In the genomic region with DNA sequence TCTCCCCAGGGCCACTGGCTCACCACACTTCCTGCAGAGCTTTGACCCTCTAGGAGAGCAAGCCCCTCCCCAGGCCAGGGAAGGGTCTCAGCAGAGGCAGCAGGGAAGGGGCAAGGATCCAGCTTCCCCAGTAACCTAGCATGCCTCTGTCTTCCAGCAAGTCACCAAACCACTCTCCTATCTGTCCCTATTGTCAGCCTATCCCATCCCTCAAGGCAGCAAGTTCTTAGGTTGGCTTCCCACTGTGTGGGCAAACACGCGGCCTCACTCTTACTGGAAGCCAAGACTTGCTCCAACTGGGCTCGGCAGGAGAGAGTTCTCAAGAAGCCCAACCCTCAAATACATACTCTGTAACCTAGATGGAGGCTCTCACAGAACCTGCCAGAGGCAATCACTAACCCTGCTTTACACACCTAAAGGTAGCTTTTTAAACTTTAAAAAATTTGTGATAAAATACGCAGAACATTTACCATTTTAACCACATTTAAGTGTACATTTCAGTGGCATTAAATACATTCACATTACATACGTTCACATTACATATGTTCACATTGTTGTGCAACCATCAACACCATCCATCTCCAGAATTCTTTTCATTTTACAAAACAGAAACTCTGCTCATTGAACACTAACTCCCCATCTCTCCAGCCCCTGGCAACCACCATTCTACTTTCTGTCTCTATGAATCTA, we compare ENCODE assay signal across 2 cellular contexts.
A peak's percentile ranks its signal among the peaks of the same experiment; 100 is the strongest.
TF ChIP-seq lines count a peak whose summit lies in the region.

No MANE protein-coding gene starts in this region.

TF ChIP-seq in GM23338, 12 proteins besides CTCF, POLR2A, EP300 and RAD21:
- TF ChIP-seq, protein P1, sequence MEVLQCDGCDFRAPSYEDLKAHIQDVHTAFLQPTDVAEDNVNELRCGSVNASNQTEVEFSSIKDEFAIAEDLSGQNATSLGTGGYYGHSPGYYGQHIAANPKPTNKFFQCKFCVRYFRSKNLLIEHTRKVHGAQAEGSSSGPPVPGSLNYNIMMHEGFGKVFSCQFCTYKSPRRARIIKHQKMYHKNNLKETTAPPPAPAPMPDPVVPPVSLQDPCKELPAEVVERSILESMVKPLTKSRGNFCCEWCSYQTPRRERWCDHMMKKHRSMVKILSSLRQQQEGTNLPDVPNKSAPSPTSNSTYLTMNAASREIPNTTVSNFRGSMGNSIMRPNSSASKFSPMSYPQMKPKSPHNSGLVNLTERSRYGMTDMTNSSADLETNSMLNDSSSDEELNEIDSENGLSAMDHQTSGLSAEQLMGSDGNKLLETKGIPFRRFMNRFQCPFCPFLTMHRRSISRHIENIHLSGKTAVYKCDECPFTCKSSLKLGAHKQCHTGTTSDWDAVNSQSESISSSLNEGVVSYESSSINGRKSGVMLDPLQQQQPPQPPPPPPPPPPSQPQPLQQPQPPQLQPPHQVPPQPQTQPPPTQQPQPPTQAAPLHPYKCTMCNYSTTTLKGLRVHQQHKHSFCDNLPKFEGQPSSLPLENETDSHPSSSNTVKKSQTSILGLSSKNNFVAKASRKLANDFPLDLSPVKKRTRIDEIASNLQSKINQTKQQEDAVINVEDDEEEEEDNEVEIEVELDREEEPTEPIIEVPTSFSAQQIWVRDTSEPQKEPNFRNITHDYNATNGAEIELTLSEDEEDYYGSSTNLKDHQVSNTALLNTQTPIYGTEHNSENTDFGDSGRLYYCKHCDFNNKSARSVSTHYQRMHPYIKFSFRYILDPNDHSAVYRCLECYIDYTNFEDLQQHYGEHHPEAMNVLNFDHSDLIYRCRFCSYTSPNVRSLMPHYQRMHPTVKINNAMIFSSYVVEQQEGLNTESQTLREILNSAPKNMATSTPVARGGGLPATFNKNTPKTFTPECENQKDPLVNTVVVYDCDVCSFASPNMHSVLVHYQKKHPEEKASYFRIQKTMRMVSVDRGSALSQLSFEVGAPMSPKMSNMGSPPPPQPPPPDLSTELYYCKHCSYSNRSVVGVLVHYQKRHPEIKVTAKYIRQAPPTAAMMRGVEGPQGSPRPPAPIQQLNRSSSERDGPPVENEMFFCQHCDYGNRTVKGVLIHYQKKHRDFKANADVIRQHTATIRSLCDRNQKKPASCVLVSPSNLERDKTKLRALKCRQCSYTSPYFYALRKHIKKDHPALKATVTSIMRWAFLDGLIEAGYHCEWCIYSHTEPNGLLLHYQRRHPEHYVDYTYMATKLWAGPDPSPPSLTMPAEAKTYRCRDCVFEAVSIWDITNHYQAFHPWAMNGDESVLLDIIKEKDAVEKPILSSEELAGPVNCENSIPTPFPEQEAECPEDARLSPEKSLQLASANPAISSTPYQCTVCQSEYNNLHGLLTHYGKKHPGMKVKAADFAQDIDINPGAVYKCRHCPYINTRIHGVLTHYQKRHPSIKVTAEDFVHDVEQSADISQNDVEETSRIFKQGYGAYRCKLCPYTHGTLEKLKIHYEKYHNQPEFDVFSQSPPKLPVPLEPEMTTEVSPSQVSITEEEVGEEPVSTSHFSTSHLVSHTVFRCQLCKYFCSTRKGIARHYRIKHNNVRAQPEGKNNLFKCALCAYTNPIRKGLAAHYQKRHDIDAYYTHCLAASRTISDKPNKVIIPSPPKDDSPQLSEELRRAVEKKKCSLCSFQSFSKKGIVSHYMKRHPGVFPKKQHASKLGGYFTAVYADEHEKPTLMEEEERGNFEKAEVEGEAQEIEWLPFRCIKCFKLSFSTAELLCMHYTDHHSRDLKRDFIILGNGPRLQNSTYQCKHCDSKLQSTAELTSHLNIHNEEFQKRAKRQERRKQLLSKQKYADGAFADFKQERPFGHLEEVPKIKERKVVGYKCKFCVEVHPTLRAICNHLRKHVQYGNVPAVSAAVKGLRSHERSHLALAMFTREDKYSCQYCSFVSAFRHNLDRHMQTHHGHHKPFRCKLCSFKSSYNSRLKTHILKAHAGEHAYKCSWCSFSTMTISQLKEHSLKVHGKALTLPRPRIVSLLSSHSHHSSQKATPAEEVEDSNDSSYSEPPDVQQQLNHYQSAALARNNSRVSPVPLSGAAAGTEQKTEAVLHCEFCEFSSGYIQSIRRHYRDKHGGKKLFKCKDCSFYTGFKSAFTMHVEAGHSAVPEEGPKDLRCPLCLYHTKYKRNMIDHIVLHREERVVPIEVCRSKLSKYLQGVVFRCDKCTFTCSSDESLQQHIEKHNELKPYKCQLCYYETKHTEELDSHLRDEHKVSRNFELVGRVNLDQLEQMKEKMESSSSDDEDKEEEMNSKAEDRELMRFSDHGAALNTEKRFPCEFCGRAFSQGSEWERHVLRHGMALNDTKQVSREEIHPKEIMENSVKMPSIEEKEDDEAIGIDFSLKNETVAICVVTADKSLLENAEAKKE (CRISPR knock-in tag; IDR thresholded peaks at IDR 0.05), result peak; percentile 35; the same call in 1 of the 2 replicates
- no peak for TF ChIP-seq JUNB (IDR thresholded peaks at IDR 0.05; ENCODE audit: unreplicated experiment)

TF ChIP-seq in H1, 55 proteins besides CTCF, POLR2A, EP300 and RAD21:
- TF ChIP-seq HDAC2 (IDR thresholded peaks at IDR 0.05; ENCODE audit: borderline replicate concordance in 1 of 2, low read depth in 2 of 2, low read length in 2 of 2) (0 out of 4 replicates have a peak, but pooled peaks of 1 of the 2 experiments have one; percentile 43), ASH2L (IDR thresholded peaks at IDR 0.05; ENCODE audit: low read length) (no peak), KDM5A (IDR thresholded peaks at IDR 0.05; ENCODE audit: low read length) (no peak), TEAD4 (IDR thresholded peaks at IDR 0.05; ENCODE audit: low read depth, low read length) (no peak), TAF1 (IDR thresholded peaks at IDR 0.05; ENCODE audit: low read depth, low read length) (0 out of 2 replicates have a peak, but pooled peaks have one; percentile 31), SAP30 (IDR thresholded peaks at IDR 0.05; ENCODE audit: insufficient read depth, insufficient replicate concordance, low read length) (no peak)
- TF ChIP-seq, protein P2, sequence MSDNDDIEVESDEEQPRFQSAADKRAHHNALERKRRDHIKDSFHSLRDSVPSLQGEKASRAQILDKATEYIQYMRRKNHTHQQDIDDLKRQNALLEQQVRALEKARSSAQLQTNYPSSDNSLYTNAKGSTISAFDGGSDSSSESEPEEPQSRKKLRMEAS (IDR thresholded peaks at IDR 0.05), result peak; percentile 95
- TF ChIP-seq, protein P3, sequence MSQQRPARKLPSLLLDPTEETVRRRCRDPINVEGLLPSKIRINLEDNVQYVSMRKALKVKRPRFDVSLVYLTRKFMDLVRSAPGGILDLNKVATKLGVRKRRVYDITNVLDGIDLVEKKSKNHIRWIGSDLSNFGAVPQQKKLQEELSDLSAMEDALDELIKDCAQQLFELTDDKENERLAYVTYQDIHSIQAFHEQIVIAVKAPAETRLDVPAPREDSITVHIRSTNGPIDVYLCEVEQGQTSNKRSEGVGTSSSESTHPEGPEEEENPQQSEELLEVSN (IDR thresholded peaks at IDR 0.05), result peak; percentile 76
TF ChIP-seq in H1: peak in this region for 4.
